ENCODE assay signal across 17 cellular contexts in the genomic region with DNA sequence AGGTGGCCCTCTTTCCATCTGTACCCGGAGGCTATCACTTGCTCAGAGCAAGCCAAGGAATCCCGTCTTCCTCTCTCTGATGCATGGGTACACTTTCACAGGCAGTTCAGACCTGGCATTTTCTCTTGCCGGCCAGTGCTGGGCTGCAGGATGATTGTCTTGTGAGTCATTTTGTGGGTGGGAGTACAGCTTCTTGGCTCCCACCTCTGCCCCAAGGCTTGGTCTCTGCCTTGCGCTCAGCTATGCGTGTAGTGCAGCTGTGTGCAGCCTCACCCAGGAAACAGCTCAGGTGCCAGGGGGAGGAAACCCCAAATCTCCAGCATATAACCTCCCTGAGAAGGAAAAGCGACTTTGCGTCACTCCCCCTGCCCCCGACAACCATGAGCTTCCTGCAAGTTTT. TPM values are rescaled to one million over a fixed set of nuclear protein-coding genes. Genes with fewer than 3 reads are reported as not detected.
DNase-seq lines count a peak whose midpoint lies in the region; FAIRE-seq and TF ChIP-seq lines count a peak whose summit lies in the region.
"Had no signal": no experiment of that assay in that cellular context is flagged by ENCODE, and none has a peak within 500 bp of the region (broad histone marks: within the 10 kb centered on the region; RNA-seq: fewer than 3 reads in every experiment).

No MANE protein-coding gene starts in this region.

- FAIRE-seq in bronchial epithelial cell (lab: Jason Lieb, UNC), result peak; percentile 50

- no peaks in the 10 kb centered on the region for H3K36me3 ChIP-seq in BLaER1 treated with 17β-estradiol and CSF1 and Interleukin-3, amounts not matched to agents 10 nM and 100 nM
- H3K36me3 ChIP-seq in bronchial epithelial cell (ENCODE audit: control insufficient read depth, insufficient read depth, low read length), result no peaks in the 10 kb centered on the region
- H3K36me3 ChIP-seq in ascending aorta, result no peaks in the 10 kb centered on the region
- no peaks in the 10 kb centered on the region for H3K36me3 ChIP-seq in effector memory CD4-positive, alpha-beta T cell (ENCODE audit: control insufficient read depth, insufficient read depth, low read length)
- H3K36me3 ChIP-seq: esophagus muscularis mucosa, heart right ventricle had no signal

- H3K9me3 ChIP-seq in BLaER1 treated with 17β-estradiol and CSF1 and Interleukin-3, amounts not matched to agents 10 nM and 100 nM (replicated peaks in 1 of 11), result 0 out of 22 replicates have a peak, but pooled peaks cover 0 to 4% (median 0%) of the 10 kb centered on the region in 11 experiments
- H3K9me3 ChIP-seq in ascending aorta, result no peaks in the 10 kb centered on the region
- H3K9me3 ChIP-seq in effector memory CD4-positive, alpha-beta T cell (ENCODE audit: control insufficient read depth, low read length), result no peaks in the 10 kb centered on the region
- H3K9me3 ChIP-seq: esophagus muscularis mucosa, heart right ventricle had no signal

- H3K9ac ChIP-seq in BLaER1 treated with 17β-estradiol and CSF1 and Interleukin-3, amounts not matched to agents 10 nM and 100 nM, result no peak overlapping the region

- TF ChIP-seq CTCF in bronchial epithelial cell (IDR thresholded peaks at IDR 0.05; ENCODE audit: insufficient read depth, low read length, severe bottlenecking) (no peak), ascending aorta (IDR thresholded peaks at IDR 0.05) (no peak)

- intact Hi-C loops in ascending aorta (cut with DNase I), result no loop called here

- no peak overlapping the region for H3K27ac ChIP-seq in BLaER1 treated with 17β-estradiol and CSF1 and Interleukin-3, amounts not matched to agents 10 nM and 100 nM
- H3K27ac ChIP-seq in ascending aorta, result no peak overlapping the region
- no peak overlapping the region for H3K27ac ChIP-seq in effector memory CD4-positive, alpha-beta T cell (ENCODE audit: insufficient read depth, low read length, poor library complexity, severe bottlenecking)
- H3K27ac ChIP-seq: coronary artery, esophagus muscularis mucosa, heart right ventricle, VCaP had no signal

- H3K4me2 ChIP-seq in BLaER1 treated with 17β-estradiol and CSF1 and Interleukin-3, amounts not matched to agents 10 nM and 100 nM, result peak overlapping the region; percentile 22 to 77 (median 59)

- DNase-seq in M059J (ENCODE audit: low read depth) (peak; percentile 94), bronchial epithelial cell (ENCODE audit: low read depth) (peak; percentile 87), left kidney (ENCODE audit: low read depth, low spot score) (peak; percentile 54), ascending aorta (ENCODE audit: low spot score in 2 of 2) (no peak), SHP77 (lab: John Stamatoyannopoulos, UW) (no peak)
- no peak for DNase-seq in effector memory CD4-positive, alpha-beta T cell
- no peak for DNase-seq in activated effector memory CD4-positive, alpha-beta T cell treated with Interleukin-2 at 50 U/mL for 16 hours
- DNase-seq: activated CD4-positive, alpha-beta memory T cell treated with anti-CD3 and anti-CD28 coated beads, Interleukin-2, amount 10 ng/mL, durations not matched to agents 7 days and 5 days; heart right ventricle; NCI-H146 had no signal

- peaks cover 0 to 26% (median 13%) of the 10 kb centered on the region in 11 experiments; a peak in 15 of 22 replicates for H4K20me1 ChIP-seq in BLaER1 treated with 17β-estradiol and CSF1 and Interleukin-3, amounts not matched to agents 10 nM and 100 nM

- no peak overlapping the region for H3K4me3 ChIP-seq in BLaER1 treated with 17β-estradiol and CSF1 and Interleukin-3, amounts not matched to agents 10 nM and 100 nM
- H3K4me3 ChIP-seq in bronchial epithelial cell (ENCODE audit: low read depth, low read length) (no peak overlapping the region), ascending aorta (no peak overlapping the region)
- no peak overlapping the region for H3K4me3 ChIP-seq in effector memory CD4-positive, alpha-beta T cell (ENCODE audit: insufficient read depth, low read depth, low read length, poor library complexity, severe bottlenecking)
- H3K4me3 ChIP-seq: coronary artery, esophagus muscularis mucosa, heart right ventricle, lung had no signal

- H3K4me1 ChIP-seq in BLaER1 treated with 17β-estradiol and CSF1 and Interleukin-3, amounts not matched to agents 10 nM and 100 nM, result peaks cover 19 to 38% (median 31%) of the 10 kb centered on the region in 10 experiments
- H3K4me1 ChIP-seq in ascending aorta, result no peaks in the 10 kb centered on the region
- peaks cover 3% of the 10 kb centered on the region for H3K4me1 ChIP-seq in effector memory CD4-positive, alpha-beta T cell (ENCODE audit: control insufficient read depth, insufficient read depth, low read length, poor library complexity, severe bottlenecking)

- peaks cover 37 to 57% (median 48%) of the 10 kb centered on the region in 11 experiments for H3K27me3 ChIP-seq in BLaER1 treated with 17β-estradiol and CSF1 and Interleukin-3, amounts not matched to agents 10 nM and 100 nM
- H3K27me3 ChIP-seq in bronchial epithelial cell (ENCODE audit: control insufficient read depth, insufficient read depth, low read length) (peaks cover 14% of the 10 kb centered on the region), ascending aorta (peaks cover 10% of the 10 kb centered on the region)
- peaks cover 17% of the 10 kb centered on the region for H3K27me3 ChIP-seq in effector memory CD4-positive, alpha-beta T cell (replicated peaks; ENCODE audit: control insufficient read depth, insufficient read depth, low read length, poor library complexity, severe bottlenecking)

RNA-seq across cellular contexts. Expression of gene AJAP1, which starts 3.9 kb away (rescaled TPM):
- total RNA-seq in M059J (2014; rRNA removed; shearing (Covaris generic)), result not detected in 2 replicates
- total RNA-seq in bronchial epithelial cell (0.13 and 0.26 TPM in 2 replicates), ascending aorta (6.9 TPM)
- total RNA-seq: activated CD4-positive, alpha-beta memory T cell treated with anti-CD3 and anti-CD28 coated beads, Interleukin-2, amount 10 ng/mL, durations not matched to agents 7 days and 5 days; activated T-helper 1 cell treated with anti-CD3 and anti-CD28 coated beads, Interleukin-12 subunit alpha, Interleukin-12 subunit beta, Interleukin-2, Interleukin-4 antibody, amounts not matched to agents 30 ng/mL and 10 ng/mL and 1 ng/mL, durations not matched to agents 14 hours and 24 hours and 36 hours; natural killer cell treated with Interleukin-12 subunit alpha and Interleukin-12 subunit beta and Interleukin-15 and Interleukin-18, amount 100 ng/mL, for 72 hours had no signal

Comparison
In these comparisons a context has a peak if more than half of its experiments do, and no peak if none do; other contexts are left out.
1. DNase-seq: peak in M059J (single experiment), bronchial epithelial cell (single experiment) and left kidney (single experiment); none in ascending aorta (0 of 2), effector memory CD4-positive, alpha-beta T cell (0 of 3), SHP77 (0 of 2) and activated effector memory CD4-positive, alpha-beta T cell treated with Interleukin-2 at 50 U/mL for 16 hours (single experiment).